ENCODE assay signal across 21 cellular contexts in genomic region chrX:134528936-134529335, GRCh38.
DNase-seq lines count a peak whose midpoint lies in the region; ATAC-seq and TF ChIP-seq lines count a peak whose summit lies in the region.
"Had no signal": no experiment of that assay in that cellular context is flagged by ENCODE, and none has a peak within 500 bp of the region (broad histone marks: within the 10 kb centered on the region; RNA-seq: fewer than 3 reads in every experiment).

No MANE protein-coding gene starts in this region.

- H3K27ac Mint-ChIP-seq in activated T-helper 1 cell treated with anti-CD3 and anti-CD28 coated beads, Interleukin-12 subunit alpha, Interleukin-12 subunit beta, Interleukin-2, Interleukin-4 antibody, amounts not matched to agents 30 ng/mL and 10 ng/mL and 1 ng/mL, durations not matched to agents 14 hours and 24 hours and 36 hours: peak overlapping the region; percentile 63
- H3K27ac Mint-ChIP-seq: dendritic cell treated with granulocyte-macrophage colony-stimulating factor and Interleukin-4, amounts not matched to agents 40 ng/mL and 50 ng/mL, for 4 days; natural killer cell; T-helper 17 cell; WTC11 had no signal

- TF ChIP-seq EP300 in gastroesophageal sphincter (IDR thresholded peaks at IDR 0.05): no peak

- no peaks in the 10 kb centered on the region for H3K36me3 ChIP-seq in trophoblast cell (ENCODE audit: control insufficient read depth in 1 of 2, insufficient read depth in 2 of 2, low read length in 2 of 2)
- H3K36me3 ChIP-seq in gastroesophageal sphincter: no peaks in the 10 kb centered on the region
- H3K36me3 ChIP-seq: prostate gland had no signal

- peak overlapping the region; percentile 47 for H4K8ac ChIP-seq in trophoblast cell (ENCODE audit: low read depth, low read length)

- H3K9me3 Mint-ChIP-seq in activated T-helper 1 cell treated with anti-CD3 and anti-CD28 coated beads, Interleukin-12 subunit alpha, Interleukin-12 subunit beta, Interleukin-2, Interleukin-4 antibody, amounts not matched to agents 30 ng/mL and 10 ng/mL and 1 ng/mL, durations not matched to agents 14 hours and 24 hours and 36 hours: no peaks in the 10 kb centered on the region
- H3K9me3 Mint-ChIP-seq: dendritic cell treated with granulocyte-macrophage colony-stimulating factor and Interleukin-4, amounts not matched to agents 40 ng/mL and 50 ng/mL, for 4 days; natural killer cell; WTC11 had no signal

- H2BK5ac ChIP-seq in trophoblast cell (ENCODE audit: low read depth, low read length, poor library complexity): no peak overlapping the region

- H2BK120ac ChIP-seq in trophoblast cell (ENCODE audit: insufficient read depth, low read length, poor library complexity): no peak overlapping the region

- no peaks in the 10 kb centered on the region for H3K79me2 ChIP-seq in trophoblast cell (ENCODE audit: control insufficient read depth, insufficient read depth, low read length, poor library complexity)

- H3K9ac ChIP-seq in trophoblast cell (ENCODE audit: low read length): no peak overlapping the region

- no peak overlapping the region for H2AFZ ChIP-seq in trophoblast cell (ENCODE audit: insufficient read depth, low read length, poor library complexity)

- H2AK5ac ChIP-seq in trophoblast cell (ENCODE audit: low read length): no peak overlapping the region

- DNase-seq in DMS53 (lab: John Stamatoyannopoulos, UW) (peak; percentile 7), DMS53 treated with DMSO at 0.1 percent for 48 hours (lab: John Stamatoyannopoulos, UW; ENCODE audit: unreplicated experiment) (no peak), trophoblast cell (no peak), NCI-H1092 treated with DMSO at 0.1 percent for 48 hours (lab: John Stamatoyannopoulos, UW) (no peak)
- no peak for DNase-seq in activated T-helper 1 cell treated with anti-CD3 and anti-CD28 coated beads, Interleukin-12 subunit alpha, Interleukin-12 subunit beta, Interleukin-2, Interleukin-4 antibody, amounts not matched to agents 30 ng/mL and 10 ng/mL and 1 ng/mL, durations not matched to agents 14 hours and 24 hours and 36 hours (ENCODE audit: low spot score)
- DNase-seq: activated CD8-positive, alpha-beta memory T cell treated with anti-CD3 and anti-CD28 coated beads for 24 hours; foreskin melanocyte; mesendoderm; natural killer cell; NCI-H1930; SIG-M5; stimulated activated CD4-positive, alpha-beta T cell treated with anti-CD3 and anti-CD28 coated beads, Interleukin-4, amount 100 ng/mL, for 4 hours; T-helper 17 cell had no signal

- ATAC-seq in HG03095 (IDR thresholded peaks at IDR 0.05; ENCODE audit: unreplicated experiment) (peak; percentile 63), HG03039 (IDR thresholded peaks at IDR 0.05; ENCODE audit: unreplicated experiment) (no peak), gastroesophageal sphincter (no peak)
- ATAC-seq: natural killer cell, T-helper 17 cell, WTC11 had no signal

- TF ChIP-seq CTCF in gastroesophageal sphincter (IDR thresholded peaks at IDR 0.05): no peak

- H3K27ac ChIP-seq in trophoblast cell (ENCODE audit: low read depth, low read length) (no peak overlapping the region), gastroesophageal sphincter (no peak overlapping the region)
- H3K27ac ChIP-seq: 22Rv1, epithelial cell of prostate, prostate gland had no signal

- H3K27me3 Mint-ChIP-seq in activated T-helper 1 cell treated with anti-CD3 and anti-CD28 coated beads, Interleukin-12 subunit alpha, Interleukin-12 subunit beta, Interleukin-2, Interleukin-4 antibody, amounts not matched to agents 30 ng/mL and 10 ng/mL and 1 ng/mL, durations not matched to agents 14 hours and 24 hours and 36 hours (ENCODE audit: insufficient read depth): no peaks in the 10 kb centered on the region
- H3K27me3 Mint-ChIP-seq: T-helper 17 cell had no signal

- H3K18ac ChIP-seq in trophoblast cell (ENCODE audit: low read length): no peak overlapping the region

- no CpG with 5 or more reads among the region's 3 CpGs for WGBS in trophoblast cell (ENCODE audit: extremely low coverage, insufficient coverage, insufficient read length)
- WGBS in gastroesophageal sphincter (ENCODE audit: low coverage in 1 of 2), 2 donors: 78% methylated on average over 3 of the region's 3 CpGs; no CpG with 5 or more reads in 1 of the 2 donors

- no peaks in the 10 kb centered on the region for H3K9me3 ChIP-seq in trophoblast cell (ENCODE audit: insufficient read depth, low read depth, low read length)
- no peaks in the 10 kb centered on the region for H3K9me3 ChIP-seq in gastroesophageal sphincter
- H3K9me3 ChIP-seq: prostate gland had no signal

- H3K14ac ChIP-seq in trophoblast cell (ENCODE audit: low read length): no peak overlapping the region

- peaks cover 4% of the 10 kb centered on the region for H3K36me3 Mint-ChIP-seq in activated T-helper 1 cell treated with anti-CD3 and anti-CD28 coated beads, Interleukin-12 subunit alpha, Interleukin-12 subunit beta, Interleukin-2, Interleukin-4 antibody, amounts not matched to agents 30 ng/mL and 10 ng/mL and 1 ng/mL, durations not matched to agents 14 hours and 24 hours and 36 hours (ENCODE audit: low read depth)
- H3K36me3 Mint-ChIP-seq: natural killer cell, WTC11 had no signal

- intact Hi-C loops in activated T-helper 1 cell treated with anti-CD3 and anti-CD28 coated beads, Interleukin-12 subunit alpha, Interleukin-12 subunit beta, Interleukin-2, Interleukin-4 antibody, amounts not matched to agents 30 ng/mL and 10 ng/mL and 1 ng/mL, durations not matched to agents 14 hours and 24 hours and 36 hours (cut with micrococcal nuclease): no loop called here

- H3K4me1 Mint-ChIP-seq in activated T-helper 1 cell treated with anti-CD3 and anti-CD28 coated beads, Interleukin-12 subunit alpha, Interleukin-12 subunit beta, Interleukin-2, Interleukin-4 antibody, amounts not matched to agents 30 ng/mL and 10 ng/mL and 1 ng/mL, durations not matched to agents 14 hours and 24 hours and 36 hours (ENCODE audit: low read depth): peaks cover 4% of the 10 kb centered on the region
- H3K4me1 Mint-ChIP-seq: natural killer cell, T-helper 17 cell had no signal

- no peak overlapping the region for H3K4me2 ChIP-seq in trophoblast cell (ENCODE audit: low read length)

- no peak overlapping the region for H3K4me3 Mint-ChIP-seq in activated T-helper 1 cell treated with anti-CD3 and anti-CD28 coated beads, Interleukin-12 subunit alpha, Interleukin-12 subunit beta, Interleukin-2, Interleukin-4 antibody, amounts not matched to agents 30 ng/mL and 10 ng/mL and 1 ng/mL, durations not matched to agents 14 hours and 24 hours and 36 hours
- H3K4me3 Mint-ChIP-seq: dendritic cell treated with granulocyte-macrophage colony-stimulating factor and Interleukin-4, amounts not matched to agents 40 ng/mL and 50 ng/mL, for 4 days; natural killer cell; T-helper 17 cell; WTC11 had no signal

- H4K12ac ChIP-seq in trophoblast cell (ENCODE audit: low read depth, low read length): no peak overlapping the region

- H3K4me1 ChIP-seq in trophoblast cell (ENCODE audit: control insufficient read depth in 1 of 2, insufficient read depth in 2 of 2, low read length in 2 of 2) (peaks cover 5 to 6% of the 10 kb centered on the region in 2 experiments), gastroesophageal sphincter (no peaks in the 10 kb centered on the region)
- H3K4me1 ChIP-seq: prostate gland had no signal

- H3K23ac ChIP-seq in trophoblast cell (ENCODE audit: low read length): no peak overlapping the region

- no peak overlapping the region for H4K91ac ChIP-seq in trophoblast cell (ENCODE audit: low read depth, low read length)

- H3K79me1 ChIP-seq in trophoblast cell (ENCODE audit: low read length): no peaks in the 10 kb centered on the region

- no peak overlapping the region for H3K4me3 ChIP-seq in trophoblast cell (ENCODE audit: low read depth, low read length)
- no peak overlapping the region for H3K4me3 ChIP-seq in gastroesophageal sphincter
- H3K4me3 ChIP-seq: prostate gland had no signal

- no peaks in the 10 kb centered on the region for H3K27me3 ChIP-seq in trophoblast cell (ENCODE audit: insufficient read depth, low read length)
- no peaks in the 10 kb centered on the region for H3K27me3 ChIP-seq in gastroesophageal sphincter

- no peak overlapping the region for H2BK12ac ChIP-seq in trophoblast cell (ENCODE audit: low read length)

- TF ChIP-seq POLR2A in gastroesophageal sphincter (IDR thresholded peaks at IDR 0.05): no peak

- no peak overlapping the region for H3K4ac ChIP-seq in trophoblast cell (ENCODE audit: low read depth, low read length)
